In genomic region chr10:90930070-90930837, GRCh38 we compare ENCODE assay signal across 9 cellular contexts. TPM values are rescaled to one million over a fixed set of nuclear protein-coding genes. Genes with fewer than 3 reads are reported as not detected.
DNase-seq lines count a peak whose midpoint lies in the region; ATAC-seq and TF ChIP-seq lines count a peak whose summit lies in the region.
"Had no signal": no experiment of that assay in that cellular context is flagged by ENCODE, and none has a peak within 500 bp of the region (broad histone marks: within the 10 kb centered on the region; RNA-seq: fewer than 3 reads in every experiment).

No MANE protein-coding gene starts in this region.

- intact Hi-C loops in aorta (cut with DNase I), result no loop called here
- intact Hi-C loops in CD4-positive, alpha-beta memory T cell (cut with micrococcal nuclease), result no loop called here

- CTCF ChIA-PET in CD4-positive, alpha-beta memory T cell (lab: Charles Lee; ENCODE audit: partially characterized antibody), result no interaction called here

- peak; percentile 83 for ATAC-seq in aorta (ENCODE audit: low FRiP score)

- H3K27me3 ChIP-seq in aorta (ENCODE audit: control insufficient read depth in 1 of 2, insufficient read depth in 2 of 2, low read length in 1 of 2), result no peaks in the 10 kb centered on the region
- H3K27me3 ChIP-seq in CD4-positive, alpha-beta memory T cell (ENCODE audit: insufficient read depth, low read length), result no peaks in the 10 kb centered on the region

- no peaks in the 10 kb centered on the region for H3K9me3 ChIP-seq in aorta (ENCODE audit: control insufficient read depth, low read length)
- H3K9me3 ChIP-seq in CD4-positive, alpha-beta memory T cell (ENCODE audit: control insufficient read depth in 1 of 2, low read length in 2 of 2), result no peaks in the 10 kb centered on the region

- no peaks in the 10 kb centered on the region for H3K9me3 Mint-ChIP-seq in CD4-positive, alpha-beta memory T cell

- no peaks in the 10 kb centered on the region for H3K36me3 ChIP-seq in aorta (ENCODE audit: control insufficient read depth in 1 of 2, insufficient read depth in 2 of 2, low read length in 1 of 2)
- no peaks in the 10 kb centered on the region for H3K36me3 ChIP-seq in CD4-positive, alpha-beta memory T cell (ENCODE audit: insufficient read depth, low read length)

- H3K4me3 ChIP-seq in cardiac fibroblast (replicated peaks in 1 of 2; ENCODE audit: low read depth in 2 of 2, low read length in 2 of 2) (no peak overlapping the region), aorta (ENCODE audit: low read length in 2 of 2) (no peak overlapping the region)
- H3K4me3 ChIP-seq in CD4-positive, alpha-beta memory T cell (ENCODE audit: low read length in 2 of 2), result no peak overlapping the region

- peak; percentile 2 for DNase-seq in NCI-H2171 treated with DMSO at 0.1 percent for 48 hours (lab: John Stamatoyannopoulos, UW)
- DNase-seq in NCI-H2171 (lab: John Stamatoyannopoulos, UW), result no peak
- peak; percentile 79 to 97 for DNase-seq in cardiac fibroblast (ENCODE audit: low read depth in 2 of 2)
- peak; percentile 16 for DNase-seq in medulla oblongata (ENCODE audit: extremely low spot score)
- no peak for DNase-seq in aorta
- DNase-seq in NCI-H2196 (lab: John Stamatoyannopoulos, UW; ENCODE audit: unreplicated experiment), result no peak
- DNase-seq in Kasumi-1 (lab: John Stamatoyannopoulos, UW), result no peak
- DNase-seq in CD4-positive, alpha-beta memory T cell, result no peak

- H3K27ac Mint-ChIP-seq in CD4-positive, alpha-beta memory T cell, result no peak overlapping the region
- H3K27ac Mint-ChIP-seq: CD14-positive monocyte had no signal

- TF ChIP-seq CTCF in cardiac fibroblast (IDR thresholded peaks at IDR 0.05; ENCODE audit: low read depth, low read length), result no peak

- H3K27ac ChIP-seq in aorta (ENCODE audit: low read depth in 1 of 2, low read length in 2 of 2), result peak overlapping the region; percentile 93
- no peak overlapping the region for H3K27ac ChIP-seq in CD4-positive, alpha-beta memory T cell (ENCODE audit: low read depth, low read length)

- 7 to 18% methylated on average over 5 of the region's 5 CpGs for WGBS in aorta, 2 donors

- H3K36me3 Mint-ChIP-seq in CD4-positive, alpha-beta memory T cell, result no peaks in the 10 kb centered on the region
- H3K36me3 Mint-ChIP-seq: CD14-positive monocyte had no signal

- peaks cover 18 to 19% of the 10 kb centered on the region in 2 donors for H3K27me3 Mint-ChIP-seq in CD4-positive, alpha-beta memory T cell

- H3K4me1 Mint-ChIP-seq in CD4-positive, alpha-beta memory T cell, result no peaks in the 10 kb centered on the region
- H3K4me1 Mint-ChIP-seq: CD14-positive monocyte had no signal

- peaks cover 2 to 6% of the 10 kb centered on the region in 2 donors for H3K4me1 ChIP-seq in aorta (ENCODE audit: control insufficient read depth in 1 of 2, insufficient read depth in 2 of 2, low read length in 2 of 2)
- H3K4me1 ChIP-seq in CD4-positive, alpha-beta memory T cell (ENCODE audit: insufficient read depth, low read length), result no peaks in the 10 kb centered on the region

- no peak overlapping the region for H3K4me3 Mint-ChIP-seq in CD4-positive, alpha-beta memory T cell
- H3K4me3 Mint-ChIP-seq: CD14-positive monocyte had no signal

- POLR2A ChIA-PET in CD4-positive, alpha-beta memory T cell (lab: Charles Lee; ENCODE audit: partially characterized antibody), result no interaction called here

RNA-seq across cellular contexts. Expression of gene ANKRD1, which starts 9.4 kb away (rescaled TPM):
- 10 to 100 TPM in 1 of 2 donors, under 1 TPM in 1; 0.30 to 62.9 TPM for total RNA-seq in aorta
- polyA plus RNA-seq in aorta, result 10 to 100 TPM in 1 of 2 donors, 1 to 10 TPM in 1; 4.1 to 38.9 TPM
- not detected for total RNA-seq in CD4-positive, alpha-beta memory T cell
- polyA plus RNA-seq in CD4-positive, alpha-beta memory T cell, result not detected
- polyA plus RNA-seq: CD14-positive monocyte had no signal

RNA-seq across cellular contexts. Expression of gene RPP30, which starts 58.5 kb away (rescaled TPM):
- total RNA-seq in aorta, result 10 to 100 TPM; 25.2 to 28.0 TPM
- 10 to 100 TPM; 28.3 to 42.6 TPM for polyA plus RNA-seq in aorta
- 10 to 100 TPM; 32.3 to 33.2 TPM for total RNA-seq in CD4-positive, alpha-beta memory T cell
- polyA plus RNA-seq in CD4-positive, alpha-beta memory T cell, result 10 to 100 TPM; 37.1 to 54.5 TPM

Comparison
In these comparisons a context has a peak if more than half of its experiments do, and no peak if none do; other contexts are left out.
1. DNase-seq: peak in NCI-H2171 treated with DMSO at 0.1 percent for 48 hours (single experiment), cardiac fibroblast (2 of 2) and medulla oblongata (single experiment); none in NCI-H2171 (single experiment), aorta (0 of 2), NCI-H2196 (single experiment), Kasumi-1 (0 of 2) and CD4-positive, alpha-beta memory T cell (0 of 5).